In genomic region chr6:166023273-166023989, GRCh38 we compare ENCODE assay signal across 22 cellular contexts.
"Had no signal": no experiment of that assay in that cellular context is flagged by ENCODE, and none has a peak within 500 bp of the region (broad histone marks: within the 10 kb centered on the region; RNA-seq: fewer than 3 reads in every experiment).

No MANE protein-coding gene starts in this region.

- H3K27ac Mint-ChIP-seq: activated CD4-positive, alpha-beta memory T cell treated with anti-CD3 and anti-CD28 coated beads for 36 hours; activated CD8-positive, alpha-beta memory T cell treated with anti-CD3 and anti-CD28 coated beads, Interleukin-2, amount 10 ng/mL, durations not matched to agents 7 days and 5 days; activated naive CD8-positive, alpha-beta T cell; activated T-helper 1 cell treated with anti-CD3 and anti-CD28 coated beads, Interleukin-12 subunit alpha, Interleukin-12 subunit beta, Interleukin-2, Interleukin-4 antibody, amounts not matched to agents 30 ng/mL and 10 ng/mL and 1 ng/mL, durations not matched to agents 14 hours and 24 hours and 36 hours; nephron; stimulated activated naive CD8-positive, alpha-beta T cell treated with anti-CD3 and anti-CD28 coated beads, Interleukin-15, Interleukin-2, amounts not matched to agents 100 ng/mL and 50 ng/mL, for 24 hours had no signal

- H3K4me3 ChIP-seq: coronary artery, heart left ventricle, pancreas, thyroid gland, upper lobe of right lung had no signal

- ATAC-seq: activated CD8-positive, alpha-beta memory T cell treated with anti-CD3 and anti-CD28 coated beads, Interleukin-2, amount 10 ng/mL, durations not matched to agents 7 days and 5 days; heart left ventricle; left cardiac atrium; pancreas; right cardiac atrium had no signal

- H3K9me3 Mint-ChIP-seq: activated T-helper 1 cell treated with anti-CD3 and anti-CD28 coated beads, Interleukin-12 subunit alpha, Interleukin-12 subunit beta, Interleukin-2, Interleukin-4 antibody, amounts not matched to agents 30 ng/mL and 10 ng/mL and 1 ng/mL, durations not matched to agents 14 hours and 24 hours and 36 hours had no signal

- H3K27ac ChIP-seq: coronary artery, epithelial cell of prostate, heart left ventricle, neutrophil, pancreas, thyroid gland, upper lobe of right lung, WERI-Rb-1 had no signal

- H3K4me3 Mint-ChIP-seq: activated CD4-positive, alpha-beta memory T cell treated with anti-CD3 and anti-CD28 coated beads for 36 hours; activated CD8-positive, alpha-beta memory T cell treated with anti-CD3 and anti-CD28 coated beads, Interleukin-2, amount 10 ng/mL, durations not matched to agents 7 days and 5 days; activated naive CD8-positive, alpha-beta T cell; activated T-helper 1 cell treated with anti-CD3 and anti-CD28 coated beads, Interleukin-12 subunit alpha, Interleukin-12 subunit beta, Interleukin-2, Interleukin-4 antibody, amounts not matched to agents 30 ng/mL and 10 ng/mL and 1 ng/mL, durations not matched to agents 14 hours and 24 hours and 36 hours; nephron; stimulated activated naive CD8-positive, alpha-beta T cell treated with anti-CD3 and anti-CD28 coated beads, Interleukin-15, Interleukin-2, amounts not matched to agents 100 ng/mL and 50 ng/mL, for 24 hours had no signal

- H3K36me3 ChIP-seq: heart left ventricle, neutrophil, pancreas, thyroid gland, upper lobe of right lung, WERI-Rb-1 had no signal

- H3K36me3 Mint-ChIP-seq: activated CD4-positive, alpha-beta memory T cell treated with anti-CD3 and anti-CD28 coated beads for 36 hours; activated CD8-positive, alpha-beta memory T cell treated with anti-CD3 and anti-CD28 coated beads, Interleukin-2, amount 10 ng/mL, durations not matched to agents 7 days and 5 days; activated naive CD8-positive, alpha-beta T cell had no signal

- DNase-seq: activated CD4-positive, alpha-beta memory T cell treated with anti-CD3 and anti-CD28 coated beads for 36 hours; activated CD8-positive, alpha-beta memory T cell treated with anti-CD3 and anti-CD28 coated beads, Interleukin-2, amount 10 ng/mL, durations not matched to agents 7 days and 5 days; activated gamma-delta T cell treated with Interleukin-2 at 50 U/mL for 16 hours; amniotic stem cell; cerebellar nuclear complex; heart left ventricle; islet precursor cell; left cardiac atrium; pancreas; right cardiac atrium; substantia nigra; T-helper 1 cell; thyroid gland; upper lobe of right lung; WERI-Rb-1 had no signal

- H3K27me3 Mint-ChIP-seq: activated CD4-positive, alpha-beta memory T cell treated with anti-CD3 and anti-CD28 coated beads for 36 hours; activated CD8-positive, alpha-beta memory T cell treated with anti-CD3 and anti-CD28 coated beads, Interleukin-2, amount 10 ng/mL, durations not matched to agents 7 days and 5 days had no signal

- H3K4me1 Mint-ChIP-seq: activated CD8-positive, alpha-beta memory T cell treated with anti-CD3 and anti-CD28 coated beads, Interleukin-2, amount 10 ng/mL, durations not matched to agents 7 days and 5 days; nephron had no signal

- H3K27me3 ChIP-seq: neutrophil, pancreas, thyroid gland, upper lobe of right lung had no signal
